In the genomic region with DNA sequence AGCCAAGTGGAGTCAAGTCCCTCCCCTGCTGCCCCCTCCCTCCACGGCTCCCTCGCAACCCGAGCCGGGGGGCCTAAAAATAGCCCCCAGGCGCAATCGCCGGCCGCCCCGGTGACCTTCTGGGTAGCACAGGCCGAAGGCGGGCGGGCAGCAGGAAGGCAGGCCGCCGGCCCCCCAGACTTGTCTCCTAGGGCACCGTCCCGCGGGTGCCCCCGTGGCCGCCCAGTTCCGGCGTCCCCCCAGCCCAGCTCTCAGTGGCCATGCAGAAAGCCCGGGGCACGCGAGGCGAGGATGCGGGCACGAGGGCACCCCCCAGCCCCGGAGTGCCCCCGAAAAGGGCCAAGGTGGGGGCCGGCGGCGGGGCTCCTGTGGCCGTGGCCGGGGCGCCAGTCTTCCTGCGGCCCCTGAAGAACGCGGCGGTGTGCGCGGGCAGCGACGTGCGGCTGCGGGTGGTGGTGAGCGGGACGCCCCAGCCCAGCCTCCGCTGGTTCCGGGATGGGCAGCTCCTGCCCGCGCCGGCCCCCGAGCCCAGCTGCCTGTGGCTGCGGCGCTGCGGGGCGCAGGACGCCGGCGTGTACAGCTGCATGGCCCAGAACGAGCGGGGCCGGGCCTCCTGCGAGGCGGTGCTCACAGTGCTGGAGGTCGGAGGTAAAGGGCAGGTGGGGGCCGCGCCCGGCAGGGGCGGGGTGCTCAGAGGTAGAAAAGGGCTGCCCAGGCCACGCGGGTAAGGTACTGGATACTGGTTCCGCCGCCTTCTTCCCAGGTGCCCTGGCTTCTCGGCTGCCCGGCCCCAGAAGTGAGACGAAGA, we compare ENCODE assay signal across 10 cellular contexts. TPM values are rescaled to one million over a fixed set of nuclear protein-coding genes. Genes with fewer than 3 reads are reported as not detected.
A peak's percentile ranks its signal among the peaks of the same experiment; 100 is the strongest.
DNase-seq lines count a peak whose midpoint lies in the region; ATAC-seq, FAIRE-seq and TF ChIP-seq lines count a peak whose summit lies in the region.
"Had no signal": no experiment of that assay in that cellular context is flagged by ENCODE, and none has a peak within 500 bp of the region (broad histone marks: within the 10 kb centered on the region; RNA-seq: fewer than 3 reads in every experiment).

SPEG (plus strand) TSS at position 126 of the 808 bp plus-strand sequence; CDS start at position 261, 135 bp downstream.

- H3K27me3 ChIP-seq in HepG2 (ENCODE audit: control insufficient read depth in 1 of 2, insufficient read depth in 2 of 2, low read length in 2 of 2) (peaks cover 17 to 77% of the 10 kb centered on the region in 2 experiments), right lobe of liver (no peaks in the 10 kb centered on the region), aorta (ENCODE audit: control insufficient read depth in 1 of 2, insufficient read depth in 2 of 2, low read length in 1 of 2) (no peaks in the 10 kb centered on the region)

- H3K4me3 Mint-ChIP-seq in glutamatergic neuron (ENCODE audit: unreplicated experiment) (peak within 1 kb of the TSS; percentile 42), nephron progenitor cell (peak within 1 kb of the TSS; percentile 29)

- TF ChIP-seq EP300 in HepG2 (IDR thresholded peaks at IDR 0.05; ENCODE audit: low read depth in 2 of 2, low read length in 2 of 2) (no peak), HepG2 (CRISPR knock-in tag; IDR thresholded peaks at IDR 0.05; ENCODE audit: borderline replicate concordance) (no peak)

- H3K79me2 ChIP-seq in HepG2 (ENCODE audit: insufficient read depth, low read length): no peaks in the 10 kb centered on the region

- H3K4me2 ChIP-seq in HepG2 (ENCODE audit: low read depth, low read length): no peak within 1 kb of the TSS

- no peak for TF ChIP-seq RAD21 in HepG2 (CRISPR knock-in tag; IDR thresholded peaks at IDR 0.05)

- POLR2A ChIA-PET in HepG2 (lab: Yijun Ruan, JAX): no interaction called here

- H3K27me3 Mint-ChIP-seq in glutamatergic neuron (ENCODE audit: unreplicated experiment) (peaks cover 11% of the 10 kb centered on the region), nephron progenitor cell (ENCODE audit: low read depth, poor library complexity) (peaks cover 20% of the 10 kb centered on the region)

- TF ChIP-seq CTCF in HepG2 (CRISPR knock-in tag; IDR thresholded peaks at IDR 0.05) (no peak), right lobe of liver (IDR thresholded peaks at IDR 0.05) (no peak), glutamatergic neuron (IDR thresholded peaks at IDR 0.05; ENCODE audit: partially characterized antibody, unreplicated experiment) (no peak), nephron progenitor cell (IDR thresholded peaks at IDR 0.05) (no peak)

- H3K4me3 ChIP-seq in HepG2 (replicated peaks in 1 of 3; ENCODE audit: insufficient read depth in 1 of 3, low read depth in 2 of 3, low read length in 3 of 3): no peak within 1 kb of the TSS
- H3K4me3 ChIP-seq in right lobe of liver: no peak within 1 kb of the TSS
- H3K4me3 ChIP-seq in aorta (ENCODE audit: low read length in 2 of 2): no peak within 1 kb of the TSS

- no peak within 1 kb of the TSS for H3K27ac Mint-ChIP-seq in glutamatergic neuron (ENCODE audit: unreplicated experiment)
- no peak within 1 kb of the TSS for H3K27ac Mint-ChIP-seq in nephron progenitor cell

- H3K4me1 ChIP-seq in HepG2 (ENCODE audit: insufficient read depth, low read length) (no peaks in the 10 kb centered on the region), right lobe of liver (peaks cover 0 to 7% (median 0%) of the 10 kb centered on the region in 4 donors), aorta (ENCODE audit: control insufficient read depth in 1 of 2, insufficient read depth in 2 of 2, low read length in 2 of 2) (peaks cover 0 to 4% of the 10 kb centered on the region in 2 donors)

- no peaks in the 10 kb centered on the region; the same call in 1 of the 2 replicates for H4K20me1 ChIP-seq in HepG2 (ENCODE audit: insufficient read depth, low read length)

- 49% methylated on average over 29 of the region's 77 CpGs for WGBS in HepG2 (ENCODE audit: low lambda C conversion rate)
- 6% methylated on average over 11 of the region's 77 CpGs for WGBS in right lobe of liver (ENCODE audit: insufficient coverage, low coverage, low lambda C conversion rate, missing lambda C conversion rate)
- 21% methylated on average over 65 to 77 of the region's 77 CpGs for WGBS in aorta, 2 donors

- peaks cover 9% of the 10 kb centered on the region for H3K9me3 Mint-ChIP-seq in glutamatergic neuron (ENCODE audit: unreplicated experiment)
- H3K9me3 Mint-ChIP-seq in nephron progenitor cell: no peaks in the 10 kb centered on the region

- H3K9me3 ChIP-seq in HepG2 (ENCODE audit: low read length): no peaks in the 10 kb centered on the region
- no peaks in the 10 kb centered on the region for H3K9me3 ChIP-seq in right lobe of liver
- no peaks in the 10 kb centered on the region for H3K9me3 ChIP-seq in aorta (ENCODE audit: control insufficient read depth, low read length)

- no peak for DNase-seq in HepG2 (ENCODE audit: low spot score)
- no peak for DNase-seq in right lobe of liver
- no peak for DNase-seq in glutamatergic neuron
- DNase-seq in nephron progenitor cell: no peak
- DNase-seq in aorta: peak in 1 of 2 donors; percentile 79
- no peak for DNase-seq in mesenteric fat pad (ENCODE audit: low spot score)
- DNase-seq in NCI-H1105 treated with DMSO at 0.1 percent for 48 hours (lab: John Stamatoyannopoulos, UW): no peak
- DNase-seq: cerebellar nuclear complex, NCI-H2029 treated with DMSO at 0.1 percent for 48 hours had no signal

- TF ChIP-seq POLR2A in HepG2 (IDR thresholded peaks at IDR 0.05; ENCODE audit: insufficient read depth in 1 of 2, low read depth in 2 of 2, low read length in 2 of 2) (no peak), right lobe of liver (IDR thresholded peaks at IDR 0.05) (no peak)

- H3K9ac ChIP-seq in HepG2 (ENCODE audit: insufficient read depth, low read depth, low read length): no peak within 1 kb of the TSS

- H3K27ac ChIP-seq in HepG2 (ENCODE audit: extremely low read length, insufficient read depth, low read length) (no peak within 1 kb of the TSS), right lobe of liver (no peak within 1 kb of the TSS), aorta (ENCODE audit: low read depth in 1 of 2, low read length in 2 of 2) (peak within 1 kb of the TSS in 1 of 2 donors; percentile 54)

- H3K36me3 Mint-ChIP-seq in glutamatergic neuron (ENCODE audit: unreplicated experiment) (no peaks in the 10 kb centered on the region), nephron progenitor cell (ENCODE audit: low read depth) (no peaks in the 10 kb centered on the region)

- H2AFZ ChIP-seq in HepG2 (ENCODE audit: low read length): no peak within 1 kb of the TSS

- ATAC-seq in HepG2 (peak; percentile 19), right lobe of liver (no peak), aorta (ENCODE audit: low FRiP score) (no peak), HG03342 (IDR thresholded peaks at IDR 0.05; ENCODE audit: unreplicated experiment) (no peak)

- BruUV-seq in HepG2 (replicated peaks; lab: Mats Ljungman, UMichigan): no TSS peak

- H3K36me3 ChIP-seq in HepG2 (replicated peaks in 1 of 2; ENCODE audit: control insufficient read depth in 1 of 2, insufficient read depth in 2 of 2, low read length in 2 of 2) (no peaks in the 10 kb centered on the region), right lobe of liver (no peaks in the 10 kb centered on the region), aorta (ENCODE audit: control insufficient read depth in 1 of 2, insufficient read depth in 2 of 2, low read length in 1 of 2) (no peaks in the 10 kb centered on the region)

- intact Hi-C loops in HepG2 (cut with micrococcal nuclease; ENCODE audit: unreplicated experiment): no loop called here
- intact Hi-C loops in right lobe of liver (cut with DNase I): no loop called here
- intact Hi-C loops in aorta (cut with DNase I): no loop called here

- CTCF ChIA-PET in HepG2 (lab: Yijun Ruan, JAX; ENCODE audit: low intra/inter-chr PET ratio, low total read pairs): no interaction called here

- in situ Hi-C loops in HepG2 (cut with HindIII; ENCODE audit: extremely low pct_ligation_motif_present, low pct_unique_long_range_greater_than_20kb): no loop called here

- peaks cover 13% of the 10 kb centered on the region for H3K4me1 Mint-ChIP-seq in glutamatergic neuron (ENCODE audit: low read depth, unreplicated experiment)
- peaks cover 19% of the 10 kb centered on the region for H3K4me1 Mint-ChIP-seq in nephron progenitor cell

- FAIRE-seq in HepG2 (lab: Jason Lieb, UNC): no peak

TF ChIP-seq in HepG2, 621 proteins besides CTCF, POLR2A, EP300 and RAD21:
- TF ChIP-seq PHF20 (CRISPR knock-in tag; IDR thresholded peaks at IDR 0.05) (no peak), MTF2 (CRISPR knock-in tag; IDR thresholded peaks at IDR 0.05; ENCODE audit: borderline replicate concordance) (0 out of 2 replicates have a peak, but pooled peaks have one; percentile 7)

RNA-seq across cellular contexts. Expression of gene SPEG, which starts in this region (rescaled TPM):
- 0.18 TPM in 1 of 2 replicates, not detected in the other for total RNA-seq in HepG2 (2016; rRNA removed; fragmentation: Illumina TruSeq; extraction: Trizol)
- total RNA-seq in HepG2 (2016; cell fraction: cytosol; rRNA removed; fragmentation: Illumina TruSeq; extraction: Trizol; ENCODE audit: low read depth): 0.51 TPM in 1 of 2 replicates, not detected in the other
- 0.06 TPM in 1 of 2 replicates, not detected in the other for total RNA-seq in HepG2 (2016; cell fraction: insoluble cytoplasmic fraction; rRNA removed; fragmentation: Illumina TruSeq; extraction: Trizol)
- total RNA-seq in HepG2 (2016; cell fraction: membrane; rRNA removed; fragmentation: Illumina TruSeq; extraction: Trizol): 0.12 and 1.1 TPM in 2 replicates
- 0.71 TPM in 1 of 2 replicates, not detected in the other for total RNA-seq in HepG2 (2016; cell fraction: nucleus; rRNA removed; fragmentation: Illumina TruSeq; extraction: Trizol)
- 0.24 and 0.94 TPM in 2 replicates for polyA plus RNA-seq in HepG2 (2011; rRNA removed)
- polyA plus RNA-seq in HepG2 (2011; cell fraction: cytosol; rRNA removed): 0.13 and 0.20 TPM in 2 replicates
- polyA plus RNA-seq in HepG2 (2011; cell fraction: nucleus; rRNA removed): 0.45 and 1.0 TPM in 2 replicates
- 0.93 and 1.4 TPM in 2 replicates for polyA plus RNA-seq in HepG2 (2012)
- polyA plus RNA-seq in HepG2 (2016; cell fraction: cytosol; fragmentation: Illumina TruSeq; extraction: Trizol; ENCODE audit: low read depth): 0.38 and 0.63 TPM in 2 replicates
- polyA plus RNA-seq in HepG2 (2016; cell fraction: insoluble cytoplasmic fraction; fragmentation: Illumina TruSeq; extraction: Trizol; ENCODE audit: low read depth): 0.98 TPM in 1 of 2 replicates, not detected in the other
- polyA plus RNA-seq in HepG2 (2016; cell fraction: membrane; fragmentation: Illumina TruSeq; extraction: Trizol; ENCODE audit: low read depth): 0.58 and 1.4 TPM in 2 replicates
- 0.41 TPM in 1 of 2 replicates, not detected in the other for polyA plus RNA-seq in HepG2 (2016; cell fraction: nucleus; fragmentation: Illumina TruSeq; extraction: Trizol; ENCODE audit: insufficient read depth, low read depth)
- polyA minus RNA-seq in HepG2 (2011; rRNA and poly(A)+ RNA removed; ENCODE audit: low replicate concordance): 0.44 and 4.0 TPM in 2 replicates
- polyA minus RNA-seq in HepG2 (2011; cell fraction: cytosol; rRNA and poly(A)+ RNA removed): not detected in 2 replicates
- 0.37 and 1.8 TPM in 2 replicates for polyA minus RNA-seq in HepG2 (2011; cell fraction: nucleus; rRNA and poly(A)+ RNA removed)
- 1 to 10 TPM in 1 of 6 experiments, under 1 TPM in 5; 0.24 to 1.5 (median 0.48) TPM for total RNA-seq in right lobe of liver
- 92.9 TPM for total RNA-seq in glutamatergic neuron (ENCODE audit: unreplicated experiment)
- total RNA-seq in aorta: 100 to 1,000 TPM; 261 to 453 TPM
- polyA plus RNA-seq in aorta: 1,000 to 10,000 TPM in 1 of 2 donors, 10 to 100 TPM in 1; 81.6 to 1,108 TPM
- 4.7 TPM for total RNA-seq in mesenteric fat pad

Comparison
In these comparisons a context has a peak if more than half of its experiments do, and no peak if none do; other contexts are left out.
1. RNA of gene SPEG (total RNA-seq): 261 to 453 TPM in aorta and 92.9 TPM in glutamatergic neuron (single experiment); 4.7 TPM in mesenteric fat pad (single experiment), 0.24 to 1.5 TPM in right lobe of liver and 0.06 to 1.1 TPM in HepG2; every median in the first group is over 10 times any median in the second.
2. RNA of gene SPEG (polyA plus RNA-seq): 81.6 to 1,108 TPM in aorta; 0.13 to 1.4 TPM in HepG2; every median in the first group is over 10 times any median in the second.